20 cellular contexts compared by ENCODE assay signal in genomic region chr11:120219157-120219934, GRCh38. TPM values are rescaled to one million over a fixed set of nuclear protein-coding genes. Genes with fewer than 3 reads are reported as not detected.
DNase-seq lines count a peak whose midpoint lies in the region; ATAC-seq and TF ChIP-seq lines count a peak whose summit lies in the region.
"Had no signal": no experiment of that assay in that cellular context is flagged by ENCODE, and none has a peak within 500 bp of the region (broad histone marks: within the 10 kb centered on the region; RNA-seq: fewer than 3 reads in every experiment).

No MANE protein-coding gene starts in this region.

- peaks cover 49% of the 10 kb centered on the region for H3K4me1 Mint-ChIP-seq in CD14-positive monocyte

- WGBS in psoas muscle, 3 donors: 51 to 63% (median 56%) methylated on average over 15 of the region's 15 CpGs

- H3K4me1 ChIP-seq in left ventricle myocardium inferior (peaks cover 98% of the 10 kb centered on the region), psoas muscle (peaks cover 11% of the 10 kb centered on the region), vagina (peaks cover 88% of the 10 kb centered on the region), left lung (peaks cover 0 to 6% of the 10 kb centered on the region in 2 donors)

- no peaks in the 10 kb centered on the region for H3K27me3 ChIP-seq in left ventricle myocardium inferior (ENCODE audit: low read depth)
- H3K27me3 ChIP-seq in psoas muscle (ENCODE audit: insufficient read depth in 3 of 3, low read length in 2 of 3): no peaks in the 10 kb centered on the region
- H3K27me3 ChIP-seq in vagina: no peaks in the 10 kb centered on the region
- H3K27me3 ChIP-seq in left lung: no peaks in the 10 kb centered on the region
- H3K27me3 ChIP-seq: BLaER1 treated with 17β-estradiol and CSF1 and Interleukin-3, amounts not matched to agents 10 nM and 100 nM had no signal

- H3K9me3 Mint-ChIP-seq in CD14-positive monocyte: no peaks in the 10 kb centered on the region
- H3K9me3 Mint-ChIP-seq: naive thymus-derived CD8-positive, alpha-beta T cell had no signal

- peaks cover 4% of the 10 kb centered on the region for H3K36me3 ChIP-seq in left ventricle myocardium inferior
- no peaks in the 10 kb centered on the region for H3K36me3 ChIP-seq in psoas muscle (ENCODE audit: insufficient read depth in 1 of 2, low read depth in 1 of 2)
- H3K36me3 ChIP-seq in vagina: no peaks in the 10 kb centered on the region
- H3K36me3 ChIP-seq in left lung: no peaks in the 10 kb centered on the region
- H3K36me3 ChIP-seq: thoracic aorta had no signal

- H3K36me3 Mint-ChIP-seq in CD14-positive monocyte: peaks cover 50 to 62% of the 10 kb centered on the region in 2 donors
- H3K36me3 Mint-ChIP-seq: naive thymus-derived CD8-positive, alpha-beta T cell had no signal

- H3K9me3 ChIP-seq in left ventricle myocardium inferior (replicated peaks) (no peaks in the 10 kb centered on the region), psoas muscle (no peaks in the 10 kb centered on the region), vagina (no peaks in the 10 kb centered on the region), left lung (no peaks in the 10 kb centered on the region)
- H3K9me3 ChIP-seq: BLaER1 treated with 17β-estradiol and CSF1 and Interleukin-3, amounts not matched to agents 10 nM and 100 nM; thoracic aorta had no signal

- TF ChIP-seq CTCF in left ventricle myocardium inferior (IDR thresholded peaks at IDR 0.05; ENCODE audit: borderline replicate concordance) (no peak), psoas muscle (IDR thresholded peaks at IDR 0.05) (no peak), vagina (IDR thresholded peaks at IDR 0.05) (no peak), left lung (IDR thresholded peaks at IDR 0.05) (no peak), CD14-positive monocyte (IDR thresholded peaks at IDR 0.05) (no peak)

- DNase-seq in NCI-H82 (lab: John Stamatoyannopoulos, UW) (peak; percentile 8), NCI-H82 treated with DMSO at 0.1 percent for 48 hours (lab: John Stamatoyannopoulos, UW; ENCODE audit: unreplicated experiment) (no peak), left ventricle myocardium inferior (peak; percentile 52), psoas muscle (peak in 1 of 2 donors; percentile 64), vagina (ENCODE audit: extremely low spot score in 2 of 2) (no peak), left lung (no peak), CD14-positive monocyte (ENCODE audit: low spot score) (no peak)
- DNase-seq in stimulated activated CD4-positive, alpha-beta T cell treated with anti-CD3 and anti-CD28 coated beads, Interleukin-12 subunit alpha, Interleukin-12 subunit beta, amount 100 ng/mL, for 4 hours: no peak
- DNase-seq: activated CD4-positive, alpha-beta T cell treated with anti-CD3 and anti-CD28 coated beads for 1 hour; activated naive CD4-positive, alpha-beta T cell treated with Interleukin-2 at 50 U/mL for 16 hours; naive thymus-derived CD8-positive, alpha-beta T cell; NCI-H187 treated with DMSO at 0.1 percent for 48 hours; stimulated activated CD4-positive, alpha-beta T cell treated with anti-CD3 and anti-CD28 coated beads, Interleukin-2, amount 100 ng/mL, for 24 hours; T-helper 9 cell had no signal

- TF ChIP-seq POLR2A in vagina (IDR thresholded peaks at IDR 0.05): no peak

- H3K4me3 ChIP-seq in left ventricle myocardium inferior: peak overlapping the region; percentile 29
- H3K4me3 ChIP-seq in psoas muscle: no peak overlapping the region
- no peak overlapping the region for H3K4me3 ChIP-seq in vagina
- H3K4me3 ChIP-seq in left lung: no peak overlapping the region
- H3K4me3 ChIP-seq: BLaER1 treated with 17β-estradiol and CSF1 and Interleukin-3, amounts not matched to agents 10 nM and 100 nM; thoracic aorta had no signal

- H3K27ac ChIP-seq in left ventricle myocardium inferior (replicated peaks): peak overlapping the region; percentile 88
- H3K27ac ChIP-seq in psoas muscle: peak overlapping the region; percentile 9
- H3K27ac ChIP-seq in vagina: peak overlapping the region; percentile 83
- no peak overlapping the region for H3K27ac ChIP-seq in left lung
- H3K27ac ChIP-seq: 22Rv1; BLaER1 treated with 17β-estradiol and CSF1 and Interleukin-3, amounts not matched to agents 10 nM and 100 nM; thoracic aorta had no signal

- no peak overlapping the region for H3K4me3 Mint-ChIP-seq in CD14-positive monocyte
- H3K4me3 Mint-ChIP-seq: naive thymus-derived CD8-positive, alpha-beta T cell had no signal

- H3K27me3 Mint-ChIP-seq in CD14-positive monocyte (ENCODE audit: low read depth in 3 of 3): no peaks in the 10 kb centered on the region
- H3K27me3 Mint-ChIP-seq: naive thymus-derived CD8-positive, alpha-beta T cell had no signal

- H3K27ac Mint-ChIP-seq in CD14-positive monocyte: peak overlapping the region in 1 of 7 donors; percentile 26

- intact Hi-C loops in left ventricle myocardium inferior (cut with micrococcal nuclease) (no loop called here), psoas muscle (cut with DNase I) (no loop called here), vagina (cut with DNase I) (no loop called here), left lung (cut with DNase I) (no loop called here), CD14-positive monocyte (cut with micrococcal nuclease) (no loop called here)

- ATAC-seq in psoas muscle (peak; percentile 59 to 84 (median 72)), left lung (no peak)
- ATAC-seq: HCT116; naive thymus-derived CD8-positive, alpha-beta T cell had no signal

RNA-seq across cellular contexts. Expression of gene OAF, which starts 8.5 kb away (rescaled TPM):
- 23.7 TPM for total RNA-seq in left ventricle myocardium inferior
- total RNA-seq in psoas muscle: 10 to 100 TPM in 2 of 4 donors, 1 to 10 TPM in 2; 5.6 to 15.3 (median 9.4) TPM
- polyA plus RNA-seq in psoas muscle: 1 to 10 TPM; 3.2 to 9.0 (median 8.1) TPM
- 56.7 TPM for total RNA-seq in vagina
- 10 to 100 TPM; 29.1 to 31.9 TPM for total RNA-seq in left lung
- polyA plus RNA-seq in CD14-positive monocyte: 10 to 100 TPM; 31.5 to 49.2 TPM

RNA-seq across cellular contexts. Expression of gene POU2F3, which starts 20.6 kb away (rescaled TPM):
- total RNA-seq in left ventricle myocardium inferior (not detected), psoas muscle (not detected), vagina (2.7 TPM), left lung (1 to 10 TPM; 3.1 to 3.3 TPM)
- polyA plus RNA-seq in psoas muscle (not detected), CD14-positive monocyte (under 1 TPM in 1 of 2 donors, not detected in 1; 0.54 TPM)
- total RNA-seq: HT1080; naive thymus-derived CD8-positive, alpha-beta T cell; NCI-H460; thoracic aorta had no signal

Comparison
In these comparisons a context has a peak if more than half of its experiments do, and no peak if none do; other contexts are left out.
1. DNase-seq: peak in NCI-H82 (single experiment) and left ventricle myocardium inferior (single experiment); none in NCI-H82 treated with DMSO at 0.1 percent for 48 hours (single experiment), vagina (0 of 2), left lung (0 of 2), stimulated activated CD4-positive, alpha-beta T cell treated with anti-CD3 and anti-CD28 coated beads, Interleukin-12 subunit alpha, Interleukin-12 subunit beta, amount 100 ng/mL, for 4 hours (single experiment) and CD14-positive monocyte (single experiment).
2. H3K27ac ChIP-seq: peak in left ventricle myocardium inferior (single experiment), psoas muscle (single experiment) and vagina (single experiment); none in left lung (0 of 2).